17 cellular contexts compared by ENCODE assay signal in genomic region chr14:64659366-64659765, GRCh38. TPM values are rescaled to one million over a fixed set of nuclear protein-coding genes. Genes with fewer than 3 reads are reported as not detected.
DNase-seq lines count a peak whose midpoint lies in the region; ATAC-seq and TF ChIP-seq lines count a peak whose summit lies in the region.
"Had no signal": no experiment of that assay in that cellular context is flagged by ENCODE, and none has a peak within 500 bp of the region (broad histone marks: within the 10 kb centered on the region; RNA-seq: fewer than 3 reads in every experiment).

No MANE protein-coding gene starts in this region.

- H3K4me1 Mint-ChIP-seq in CD14-positive monocyte, result peaks cover 22% of the 10 kb centered on the region
- H3K4me1 Mint-ChIP-seq in activated naive CD8-positive, alpha-beta T cell treated with anti-CD3 and anti-CD28 coated beads, Interleukin-2, amount 50 U/mL, for 24 hours, result peaks cover 11% of the 10 kb centered on the region
- peaks cover 15 to 16% of the 10 kb centered on the region in 2 donors for H3K4me1 Mint-ChIP-seq in natural killer cell

- peak; percentile 28 for ATAC-seq in activated naive CD8-positive, alpha-beta T cell treated with anti-CD3 and anti-CD28 coated beads, Interleukin-2, amount 50 U/mL, for 24 hours
- ATAC-seq in natural killer cell (no peak), GM18867 (IDR thresholded peaks at IDR 0.05; ENCODE audit: unreplicated experiment) (no peak)
- ATAC-seq: left cardiac atrium, Right ventricle myocardium inferior had no signal

- TF ChIP-seq CTCF in CD14-positive monocyte (IDR thresholded peaks at IDR 0.05) (no peak), natural killer cell (IDR thresholded peaks at IDR 0.05) (no peak)

- DNase-seq in CD14-positive monocyte (ENCODE audit: low spot score) (no peak), GM03348 (ENCODE audit: low spot score) (peak; percentile 62), natural killer cell (no peak), occipital lobe (lab: John Stamatoyannopoulos, UW) (no peak), H4 (ENCODE audit: low spot score) (no peak), hippocampal formation (lab: John Stamatoyannopoulos, UW) (no peak)
- DNase-seq in activated naive CD8-positive, alpha-beta T cell treated with anti-CD3 and anti-CD28 coated beads, Interleukin-2, amount 50 U/mL, for 24 hours, result no peak
- DNase-seq: activated CD8-positive, alpha-beta memory T cell treated with anti-CD3 and anti-CD28 coated beads, Interleukin-2, amount 50 U/mL, for 4 hours; left cardiac atrium; MM.1S; naive B cell; NCI-H1436 treated with DMSO at 0.1 percent for 48 hours; NCI-H526 treated with DMSO at 0.1 percent for 48 hours; stimulated activated CD4-positive, alpha-beta T cell treated with anti-CD3 and anti-CD28 coated beads, Interleukin-1b, Interleukin-23, amount 100 ng/mL, for 48 hours; transverse colon had no signal

- H3K4me3 Mint-ChIP-seq in CD14-positive monocyte, result peak overlapping the region; percentile 65 to 82
- H3K4me3 Mint-ChIP-seq in activated naive CD8-positive, alpha-beta T cell treated with anti-CD3 and anti-CD28 coated beads, Interleukin-2, amount 50 U/mL, for 24 hours, result no peak overlapping the region
- peak overlapping the region; percentile 81 for H3K4me3 Mint-ChIP-seq in natural killer cell

- peaks cover 0 to 9% (median 4%) of the 10 kb centered on the region in 7 donors for H3K9me3 Mint-ChIP-seq in CD14-positive monocyte
- no peaks in the 10 kb centered on the region for H3K9me3 Mint-ChIP-seq in activated naive CD8-positive, alpha-beta T cell treated with anti-CD3 and anti-CD28 coated beads, Interleukin-2, amount 50 U/mL, for 24 hours
- H3K9me3 Mint-ChIP-seq in natural killer cell, result no peaks in the 10 kb centered on the region

- intact Hi-C loops in CD14-positive monocyte (cut with micrococcal nuclease), result loop anchor here in 1 of 2 donors (10.0 kb wide), 2 partner anchors 155 to 255 kb away; partner anchors contain the start of genes CHURC1, ZBTB1 and ZBTB25
- intact Hi-C loops in natural killer cell (cut with micrococcal nuclease), result no loop called here

- H3K27ac Mint-ChIP-seq in CD14-positive monocyte (peak overlapping the region in 1 of 7 donors; percentile 37), natural killer cell (peak overlapping the region in 1 of 2 donors; percentile 77)
- no peak overlapping the region for H3K27ac Mint-ChIP-seq in activated naive CD8-positive, alpha-beta T cell treated with anti-CD3 and anti-CD28 coated beads, Interleukin-2, amount 50 U/mL, for 24 hours

- H3K36me3 Mint-ChIP-seq in CD14-positive monocyte, result no peaks in the 10 kb centered on the region
- H3K36me3 Mint-ChIP-seq in activated naive CD8-positive, alpha-beta T cell treated with anti-CD3 and anti-CD28 coated beads, Interleukin-2, amount 50 U/mL, for 24 hours (ENCODE audit: low read depth), result no peaks in the 10 kb centered on the region
- no peaks in the 10 kb centered on the region for H3K36me3 Mint-ChIP-seq in natural killer cell
- H3K36me3 Mint-ChIP-seq: naive B cell had no signal

- peaks cover 21 to 33% (median 22%) of the 10 kb centered on the region in 3 donors for H3K27me3 Mint-ChIP-seq in CD14-positive monocyte (ENCODE audit: low read depth in 3 of 3)
- peaks cover 26% of the 10 kb centered on the region for H3K27me3 Mint-ChIP-seq in activated naive CD8-positive, alpha-beta T cell treated with anti-CD3 and anti-CD28 coated beads, Interleukin-2, amount 50 U/mL, for 24 hours
- peaks cover 7 to 13% of the 10 kb centered on the region in 2 donors for H3K27me3 Mint-ChIP-seq in natural killer cell (ENCODE audit: low read depth in 2 of 2)

RNA-seq across cellular contexts. Expression of gene PLEKHG3, which starts 44.9 kb away (rescaled TPM):
- 10 to 100 TPM in 1 of 2 donors, 1 to 10 TPM in 1; 6.3 to 21.6 TPM for polyA plus RNA-seq in CD14-positive monocyte
- total RNA-seq in natural killer cell (100 to 1,000 TPM; 184 to 285 (median 225) TPM), occipital lobe (6.2 TPM)
- total RNA-seq in H4 (2014; rRNA removed; shearing (Covaris generic)), result 4.6 and 8.9 TPM in 2 replicates

Comparison
In these comparisons a context has a peak if more than half of its experiments do, and no peak if none do; other contexts are left out.
1. RNA of gene PLEKHG3, which starts 44.9 kb away (total RNA-seq): 184 to 285 TPM in natural killer cell; 6.2 TPM in occipital lobe (single experiment) and 4.6 to 8.9 TPM in H4; every median in the first group is over 10 times any median in the second.